33 cellular contexts compared by ENCODE assay signal in the genomic region with DNA sequence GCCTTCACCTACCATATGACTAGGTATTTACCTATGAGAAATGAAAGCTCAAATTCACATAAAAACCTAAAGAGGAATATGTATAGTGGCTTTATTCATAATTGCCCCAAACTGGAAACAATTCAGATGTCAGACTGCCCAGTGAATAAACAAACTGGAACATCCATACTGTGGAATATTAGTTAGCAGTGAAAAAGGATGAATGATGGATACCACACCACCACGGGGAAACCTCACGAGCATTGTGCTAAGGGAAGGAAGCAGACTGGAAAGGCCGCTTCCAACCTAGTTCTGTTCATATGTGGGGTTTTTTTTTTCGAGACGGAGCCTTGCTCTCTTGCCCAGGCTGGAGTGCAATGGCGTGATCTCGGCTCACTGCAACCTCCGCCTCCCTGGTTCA.
"Had no signal": no experiment of that assay in that cellular context is flagged by ENCODE, and none has a peak within 500 bp of the region (broad histone marks: within the 10 kb centered on the region; RNA-seq: fewer than 3 reads in every experiment).

No MANE protein-coding gene starts in this region.

- FAIRE-seq: endometrium, endothelial cell of umbilical vein had no signal

- H3K9me3 Mint-ChIP-seq: activated B cell treated with CpG ODN at 0.5 μM for 24 hours; activated CD8-positive, alpha-beta T cell treated with anti-CD3 and anti-CD28 coated beads for 36 hours; activated naive CD4-positive, alpha-beta T cell treated with anti-CD3 and anti-CD28 coated beads for 36 hours; activated naive CD4-positive, alpha-beta T cell treated with anti-CD3 and anti-CD28 coated beads, Interleukin-2, amount 50 U/mL, for 24 hours; activated naive CD8-positive, alpha-beta T cell treated with anti-CD3 and anti-CD28 coated beads for 36 hours; activated naive CD8-positive, alpha-beta T cell treated with anti-CD3 and anti-CD28 coated beads, Interleukin-2, amount 50 U/mL, for 24 hours; activated T-cell treated with anti-CD3 and anti-CD28 coated beads, Interleukin-2, amount 50 U/mL, for 4 hours; activated T-helper 17 cell treated with anti-CD3 and anti-CD28 coated beads, Interleukin-2, amount 50 U/mL, for 72 hours; T-helper 2 cell treated with Interferon-gamma antibody and Interleukin-4, amounts not matched to agents 5 μg/mL and 100 μg/mL, for 36 hours had no signal

- H3K4me1 Mint-ChIP-seq: activated naive CD4-positive, alpha-beta T cell treated with anti-CD3 and anti-CD28 coated beads, Interleukin-2, amount 50 U/mL, for 24 hours; activated naive CD8-positive, alpha-beta T cell treated with anti-CD3 and anti-CD28 coated beads for 36 hours; activated naive CD8-positive, alpha-beta T cell treated with anti-CD3 and anti-CD28 coated beads, Interleukin-2, amount 50 U/mL, for 24 hours; activated T-helper 17 cell treated with anti-CD3 and anti-CD28 coated beads, Interleukin-2, amount 50 U/mL, for 72 hours had no signal

- H3K36me3 ChIP-seq: adrenal gland, colonic mucosa had no signal

- H3K4me3 ChIP-seq: adrenal gland, body of pancreas, colonic mucosa, esophagus squamous epithelium had no signal

- H3K27ac Mint-ChIP-seq: activated B cell treated with CpG ODN at 0.5 μM for 24 hours; activated CD8-positive, alpha-beta T cell treated with anti-CD3 and anti-CD28 coated beads for 36 hours; activated naive CD4-positive, alpha-beta T cell treated with anti-CD3 and anti-CD28 coated beads for 36 hours; activated naive CD4-positive, alpha-beta T cell treated with anti-CD3 and anti-CD28 coated beads, Interleukin-2, amount 50 U/mL, for 24 hours; activated naive CD8-positive, alpha-beta T cell treated with anti-CD3 and anti-CD28 coated beads for 36 hours; activated naive CD8-positive, alpha-beta T cell treated with anti-CD3 and anti-CD28 coated beads, Interleukin-2, amount 50 U/mL, for 24 hours; activated T-helper 17 cell treated with anti-CD3 and anti-CD28 coated beads, Interleukin-2, amount 50 U/mL, for 72 hours; T-helper 17 cell; T-helper 2 cell treated with Interferon-gamma antibody and Interleukin-4, amounts not matched to agents 5 μg/mL and 100 μg/mL, for 36 hours had no signal

- H3K9me3 ChIP-seq: adrenal gland, body of pancreas, colonic mucosa, esophagus squamous epithelium had no signal

- H3K4me3 Mint-ChIP-seq: activated B cell treated with CpG ODN at 0.5 μM for 24 hours; activated CD8-positive, alpha-beta T cell treated with anti-CD3 and anti-CD28 coated beads for 36 hours; activated naive CD4-positive, alpha-beta T cell treated with anti-CD3 and anti-CD28 coated beads for 36 hours; activated naive CD4-positive, alpha-beta T cell treated with anti-CD3 and anti-CD28 coated beads, Interleukin-2, amount 50 U/mL, for 24 hours; activated naive CD8-positive, alpha-beta T cell treated with anti-CD3 and anti-CD28 coated beads for 36 hours; activated naive CD8-positive, alpha-beta T cell treated with anti-CD3 and anti-CD28 coated beads, Interleukin-2, amount 50 U/mL, for 24 hours; activated T-cell treated with anti-CD3 and anti-CD28 coated beads, Interleukin-2, amount 50 U/mL, for 4 hours; activated T-helper 17 cell treated with anti-CD3 and anti-CD28 coated beads, Interleukin-2, amount 50 U/mL, for 72 hours; T-helper 17 cell; T-helper 2 cell treated with Interferon-gamma antibody and Interleukin-4, amounts not matched to agents 5 μg/mL and 100 μg/mL, for 36 hours had no signal

- H3K27me3 Mint-ChIP-seq: activated CD8-positive, alpha-beta T cell treated with anti-CD3 and anti-CD28 coated beads for 36 hours; activated naive CD4-positive, alpha-beta T cell treated with anti-CD3 and anti-CD28 coated beads, Interleukin-2, amount 50 U/mL, for 24 hours; activated naive CD8-positive, alpha-beta T cell treated with anti-CD3 and anti-CD28 coated beads for 36 hours; activated naive CD8-positive, alpha-beta T cell treated with anti-CD3 and anti-CD28 coated beads, Interleukin-2, amount 50 U/mL, for 24 hours; activated T-helper 17 cell treated with anti-CD3 and anti-CD28 coated beads, Interleukin-2, amount 50 U/mL, for 72 hours; T-helper 17 cell had no signal

- H3K36me3 Mint-ChIP-seq: activated naive CD4-positive, alpha-beta T cell treated with anti-CD3 and anti-CD28 coated beads, Interleukin-2, amount 50 U/mL, for 24 hours; activated naive CD8-positive, alpha-beta T cell treated with anti-CD3 and anti-CD28 coated beads for 36 hours had no signal

- DNase-seq: activated B cell treated with CpG ODN at 0.5 μM for 24 hours; activated CD4-positive, alpha-beta T cell treated with anti-CD3 and anti-CD28 coated beads for 48 hours; activated CD4-positive, alpha-beta T cell treated with anti-CD3 and anti-CD28 coated beads, Interleukin-2, amount 50 U/mL, for 1 hour; activated CD4-positive, alpha-beta T cell treated with anti-CD3 and anti-CD28 coated beads, Interleukin-2, amount 50 U/mL, for 48 hours; activated CD8-positive, alpha-beta memory T cell treated with anti-CD3 and anti-CD28 coated beads for 24 hours; activated CD8-positive, alpha-beta T cell treated with anti-CD3 and anti-CD28 coated beads for 36 hours; activated effector memory CD4-positive, alpha-beta T cell treated with anti-CD3 and anti-CD28 coated beads, Interleukin-2, amount 50 U/mL, for 16 hours; activated naive CD4-positive, alpha-beta T cell treated with anti-CD3 and anti-CD28 coated beads for 36 hours; activated naive CD8-positive, alpha-beta T cell treated with anti-CD3 and anti-CD28 coated beads for 36 hours; activated naive CD8-positive, alpha-beta T cell treated with anti-CD3 and anti-CD28 coated beads, Interleukin-2, amount 50 U/mL, for 24 hours; activated T-cell treated with anti-CD3 and anti-CD28 coated beads, Interleukin-2, amount 50 U/mL, for 4 hours; adrenal gland; amygdala; aorta; body of pancreas; central memory CD4-positive, alpha-beta T cell; cerebellar nuclear complex; colonic mucosa; effector CD8-positive, alpha-beta T cell; esophagus squamous epithelium; foreskin melanocyte; head of caudate nucleus; T-helper 1 cell; T-helper 17 cell; T1000; WERI-Rb-1 had no signal

- H3K27ac ChIP-seq: body of pancreas, colonic mucosa, epithelial cell of prostate, WERI-Rb-1 had no signal

- ATAC-seq: activated CD4-positive, CD25-positive, alpha-beta regulatory T cell treated with anti-CD3 and anti-CD28 coated beads, Interleukin-2, amount 50 U/mL, for 24 hours; activated CD8-positive, alpha-beta T cell treated with anti-CD3 and anti-CD28 coated beads for 36 hours; activated naive CD8-positive, alpha-beta T cell treated with anti-CD3 and anti-CD28 coated beads, Interleukin-2, amount 50 U/mL, for 24 hours; activated T-cell treated with anti-CD3 and anti-CD28 coated beads, Interleukin-2, amount 50 U/mL, for 4 hours; activated T-helper 17 cell treated with anti-CD3 and anti-CD28 coated beads, Interleukin-2, amount 50 U/mL, for 72 hours; body of pancreas; T-helper 17 cell had no signal

- H3K27me3 ChIP-seq: adrenal gland, body of pancreas, colonic mucosa, esophagus squamous epithelium had no signal
